16 cellular contexts compared by ENCODE assay signal in the genomic region with DNA sequence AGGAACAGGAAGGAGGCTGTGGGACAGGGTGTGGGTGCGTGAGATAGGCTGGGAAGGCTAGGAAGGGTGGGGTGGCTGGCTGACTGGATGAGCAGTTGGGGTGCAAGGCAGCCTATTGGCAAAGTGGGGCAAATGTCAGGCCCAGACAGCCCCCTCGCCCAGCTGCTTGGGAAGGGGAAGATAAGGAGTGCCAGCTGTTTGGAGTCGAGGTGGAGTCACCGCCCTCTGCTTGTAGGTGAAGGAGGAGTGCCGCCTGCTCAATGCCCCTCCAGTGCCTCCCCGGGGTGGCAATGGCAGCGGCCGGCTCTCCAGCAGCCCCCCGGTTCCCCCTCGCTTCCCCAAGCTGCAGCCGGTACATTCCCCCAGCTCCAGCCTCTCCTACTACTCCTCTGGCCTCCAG. TPM values are rescaled to one million over a fixed set of nuclear protein-coding genes. Genes with fewer than 3 reads are reported as not detected.
DNase-seq lines count a peak whose midpoint lies in the region; ATAC-seq and TF ChIP-seq lines count a peak whose summit lies in the region.
"Had no signal": no experiment of that assay in that cellular context is flagged by ENCODE, and none has a peak within 500 bp of the region (broad histone marks: within the 10 kb centered on the region; RNA-seq: fewer than 3 reads in every experiment).

No MANE protein-coding gene starts in this region.

- no peak for DNase-seq in activated T-cell treated with anti-CD3 and anti-CD28 coated beads, Interleukin-2, amount 50 U/mL, for 4 hours
- DNase-seq in activated T-cell treated with anti-CD3 and anti-CD28 coated beads, Interleukin-2, amount 50 U/mL, for 1 hour, result no peak
- DNase-seq in activated CD4-positive, alpha-beta memory T cell treated with anti-CD3 and anti-CD28 coated beads for 36 hours, result no peak
- DNase-seq in immature natural killer cell, result no peak
- no peak for DNase-seq in smooth muscle cell (lab: John Stamatoyannopoulos, UW; ENCODE audit: unreplicated experiment)
- DNase-seq in H4 (ENCODE audit: low spot score), result no peak
- DNase-seq in foreskin fibroblast, result no peak
- DNase-seq in activated CD4-positive, CD25-positive, alpha-beta regulatory T cell (lab: John Stamatoyannopoulos, UW), result no peak
- DNase-seq: AML-193; central memory CD4-positive, alpha-beta T cell; GDM1; kidney glomerular epithelial cell; NCI-H1694 treated with DMSO at 0.1 percent for 48 hours; NK-92 treated with Interleukin-12 subunit alpha and Interleukin-12 subunit beta, amount 100 ng/mL, for 24 hours had no signal

- no peak for ATAC-seq in activated T-cell treated with anti-CD3 and anti-CD28 coated beads, Interleukin-2, amount 50 U/mL, for 4 hours

- H3K4me1 ChIP-seq in smooth muscle cell (ENCODE audit: low read depth), result no peaks in the 10 kb centered on the region
- H3K4me1 ChIP-seq: prostate gland had no signal

- H3K4me2 ChIP-seq in smooth muscle cell, result peak overlapping the region; percentile 91

- H3K4me3 ChIP-seq in smooth muscle cell (peak overlapping the region; percentile 71), foreskin fibroblast (ENCODE audit: low read depth in 1 of 2, low read length in 2 of 2) (peak overlapping the region in 1 of 2 donors; percentile 45)

- no peak overlapping the region for H3K27ac Mint-ChIP-seq in activated CD4-positive, alpha-beta memory T cell treated with anti-CD3 and anti-CD28 coated beads for 36 hours
- H3K27ac Mint-ChIP-seq in immature natural killer cell, result peak overlapping the region in 4 of 6 donors; percentile 17 to 71 (median 60)

- H2AFZ ChIP-seq in smooth muscle cell (ENCODE audit: low read depth), result no peak overlapping the region

- 91% methylated on average over 7 of the region's 11 CpGs for WGBS in smooth muscle cell (ENCODE audit: low lambda C conversion rate)

- peak overlapping the region; percentile 81 for H3K4me3 Mint-ChIP-seq in activated T-cell treated with anti-CD3 and anti-CD28 coated beads, Interleukin-2, amount 50 U/mL, for 4 hours
- H3K4me3 Mint-ChIP-seq in activated CD4-positive, alpha-beta memory T cell treated with anti-CD3 and anti-CD28 coated beads for 36 hours, result peak overlapping the region; percentile 72
- peak overlapping the region; percentile 81 to 86 (median 82) for H3K4me3 Mint-ChIP-seq in immature natural killer cell

- H3K4me1 Mint-ChIP-seq in activated T-cell treated with anti-CD3 and anti-CD28 coated beads, Interleukin-2, amount 50 U/mL, for 4 hours (ENCODE audit: low read depth), result peaks cover 20% of the 10 kb centered on the region
- H3K4me1 Mint-ChIP-seq in activated CD4-positive, alpha-beta memory T cell treated with anti-CD3 and anti-CD28 coated beads for 36 hours (ENCODE audit: low read depth), result peaks cover 14% of the 10 kb centered on the region
- peaks cover 14 to 16% of the 10 kb centered on the region in 2 donors for H3K4me1 Mint-ChIP-seq in immature natural killer cell

- no peak overlapping the region for H3K9ac ChIP-seq in smooth muscle cell (ENCODE audit: low read depth)

- H3K9me3 ChIP-seq in smooth muscle cell (replicated peaks; ENCODE audit: low read depth), result no peaks in the 10 kb centered on the region
- H3K9me3 ChIP-seq: prostate gland, thoracic aorta had no signal

- peaks cover 8% of the 10 kb centered on the region for H3K27me3 Mint-ChIP-seq in activated T-cell treated with anti-CD3 and anti-CD28 coated beads, Interleukin-2, amount 50 U/mL, for 4 hours (ENCODE audit: low read depth)
- peaks cover 5% of the 10 kb centered on the region for H3K27me3 Mint-ChIP-seq in activated CD4-positive, alpha-beta memory T cell treated with anti-CD3 and anti-CD28 coated beads for 36 hours
- H3K27me3 Mint-ChIP-seq in immature natural killer cell (ENCODE audit: low read depth in 3 of 3), result peaks cover 4 to 6% (median 5%) of the 10 kb centered on the region in 3 donors

- H3K27ac ChIP-seq in smooth muscle cell (ENCODE audit: low read depth), result no peak overlapping the region
- H3K27ac ChIP-seq: prostate gland had no signal

- no peaks in the 10 kb centered on the region for H3K79me2 ChIP-seq in smooth muscle cell (ENCODE audit: low read depth)

- no peaks in the 10 kb centered on the region for H3K9me3 Mint-ChIP-seq in activated T-cell treated with anti-CD3 and anti-CD28 coated beads, Interleukin-2, amount 50 U/mL, for 4 hours
- H3K9me3 Mint-ChIP-seq in activated CD4-positive, alpha-beta memory T cell treated with anti-CD3 and anti-CD28 coated beads for 36 hours, result no peaks in the 10 kb centered on the region
- H3K9me3 Mint-ChIP-seq in immature natural killer cell, result no peaks in the 10 kb centered on the region

- H3K36me3 Mint-ChIP-seq in activated T-cell treated with anti-CD3 and anti-CD28 coated beads, Interleukin-2, amount 50 U/mL, for 4 hours (ENCODE audit: insufficient read depth), result peaks cover 2% of the 10 kb centered on the region
- H3K36me3 Mint-ChIP-seq in activated CD4-positive, alpha-beta memory T cell treated with anti-CD3 and anti-CD28 coated beads for 36 hours, result no peaks in the 10 kb centered on the region
- no peaks in the 10 kb centered on the region for H3K36me3 Mint-ChIP-seq in immature natural killer cell

- no peaks in the 10 kb centered on the region for H3K36me3 ChIP-seq in smooth muscle cell (ENCODE audit: low read depth)

- H3F3A ChIP-seq in smooth muscle cell (ENCODE audit: low read depth), result no peaks in the 10 kb centered on the region

- intact Hi-C loops in activated CD4-positive, alpha-beta memory T cell treated with anti-CD3 and anti-CD28 coated beads for 36 hours (cut with micrococcal nuclease), result loop anchor here (10.0 kb wide), 1 partner anchor 149 kb away; no protein-coding TSS in a partner anchor

- CTCF ChIA-PET in activated CD4-positive, alpha-beta memory T cell treated with anti-CD3 and anti-CD28 coated beads for 36 hours (lab: Charles Lee), result interaction anchor here (1.1 to 4.1 kb wide), 4 partner anchors 10 to 58 kb away, joined by 3 to 22 read pairs (median 7); partner anchors contain the start of genes HADHA and HADHB

- TF ChIP-seq CTCF in smooth muscle cell (IDR thresholded peaks at IDR 0.05; ENCODE audit: borderline replicate concordance, insufficient read depth, poor library complexity, severe bottlenecking) (no peak), foreskin fibroblast (IDR thresholded peaks at IDR 0.05; ENCODE audit: low read depth, low read length) (no peak)

- POLR2A ChIA-PET in activated CD4-positive, alpha-beta memory T cell treated with anti-CD3 and anti-CD28 coated beads for 36 hours (lab: Charles Lee), result interaction anchor here (1.3 kb wide), 1 partner anchor 13 kb away, joined by 5 read pairs; no protein-coding TSS in a partner anchor

- no peaks in the 10 kb centered on the region for H4K20me1 ChIP-seq in smooth muscle cell (ENCODE audit: low read depth)

- no peaks in the 10 kb centered on the region for H3K27me3 ChIP-seq in smooth muscle cell (ENCODE audit: low read depth)

RNA-seq across cellular contexts. Expression of gene GAREM2, which starts 13.1 kb away (rescaled TPM):
- 1 to 10 TPM; 2.4 to 4.1 (median 3.2) TPM for total RNA-seq in activated T-cell treated with anti-CD3 and anti-CD28 coated beads, Interleukin-2, amount 50 U/mL, for 4 hours
- 1 to 10 TPM; 1.4 to 2.8 TPM for total RNA-seq in activated CD4-positive, alpha-beta memory T cell treated with anti-CD3 and anti-CD28 coated beads for 36 hours
- polyA plus RNA-seq in immature natural killer cell (1 to 10 TPM in 2 of 3 donors, under 1 TPM in 1; 0.50 to 3.5 (median 1.4) TPM), smooth muscle cell (12.2 and 16.2 TPM in 2 replicates)
- total RNA-seq in smooth muscle cell, result 2.6 and 2.9 TPM in 2 replicates
- total RNA-seq in H4 (2014; rRNA removed; shearing (Covaris generic)), result not detected in 2 replicates

RNA-seq across cellular contexts. Expression of gene HADHA, which starts 58.5 kb away (rescaled TPM):
- 10 to 100 TPM; 85.9 to 94.9 (median 87.7) TPM for total RNA-seq in activated T-cell treated with anti-CD3 and anti-CD28 coated beads, Interleukin-2, amount 50 U/mL, for 4 hours
- 100 to 1,000 TPM; 129 to 130 TPM for total RNA-seq in activated CD4-positive, alpha-beta memory T cell treated with anti-CD3 and anti-CD28 coated beads for 36 hours
- polyA plus RNA-seq in immature natural killer cell, result 100 to 1,000 TPM in 2 of 3 donors, 10 to 100 TPM in 1; 94.4 to 132 (median 118) TPM
- 96.9 and 104 TPM in 2 replicates for total RNA-seq in smooth muscle cell
- 90.1 and 111 TPM in 2 replicates for polyA plus RNA-seq in smooth muscle cell
- 91.9 and 96.8 TPM in 2 replicates for total RNA-seq in H4 (2014; rRNA removed; shearing (Covaris generic))

RNA-seq across cellular contexts. Expression of gene HADHB, which starts 58.8 kb away (rescaled TPM):
- 10 to 100 TPM; 53.8 to 59.9 (median 55.2) TPM for total RNA-seq in activated T-cell treated with anti-CD3 and anti-CD28 coated beads, Interleukin-2, amount 50 U/mL, for 4 hours
- total RNA-seq in activated CD4-positive, alpha-beta memory T cell treated with anti-CD3 and anti-CD28 coated beads for 36 hours, result 10 to 100 TPM; 73.8 to 78.1 TPM
- polyA plus RNA-seq in immature natural killer cell (10 to 100 TPM; 72.3 to 96.8 (median 74.9) TPM), smooth muscle cell (89.1 and 96.1 TPM in 2 replicates)
- 70.8 and 103 TPM in 2 replicates for total RNA-seq in smooth muscle cell
- 68.8 and 71.4 TPM in 2 replicates for total RNA-seq in H4 (2014; rRNA removed; shearing (Covaris generic))
